Comparison of ENCODE assay signal across 20 cellular contexts in the genomic region with DNA sequence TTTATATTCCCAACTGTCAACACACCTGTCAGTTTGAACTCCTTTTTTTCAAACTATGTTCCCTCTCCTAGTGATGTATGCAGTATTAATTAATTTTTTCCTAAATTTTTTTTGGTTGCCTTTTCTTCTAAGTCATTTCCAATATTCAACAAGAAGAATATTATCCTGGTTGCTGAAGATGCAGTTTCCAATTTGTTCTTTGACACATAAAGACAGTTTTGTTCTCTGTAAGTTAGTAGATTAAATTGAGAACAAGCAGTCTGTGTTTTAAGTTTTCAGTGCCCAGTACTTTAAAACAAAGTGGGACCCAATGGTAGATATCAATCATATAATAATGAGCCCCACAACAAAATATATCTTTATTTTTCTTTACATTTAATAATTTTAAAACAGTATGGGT. TPM values are rescaled to one million over a fixed set of nuclear protein-coding genes. Genes with fewer than 3 reads are reported as not detected.
"Had no signal": no experiment of that assay in that cellular context is flagged by ENCODE, and none has a peak within 500 bp of the region (broad histone marks: within the 10 kb centered on the region; RNA-seq: fewer than 3 reads in every experiment).

No MANE protein-coding gene starts in this region.

- H3K9me3 ChIP-seq: pancreas, psoas muscle, right atrium auricular region, tibial nerve had no signal

- DNase-seq: activated CD4-positive, alpha-beta memory T cell treated with anti-CD3 and anti-CD28 coated beads for 36 hours; activated CD4-positive, alpha-beta T cell treated with anti-CD3 and anti-CD28 coated beads for 48 hours; activated effector memory CD4-positive, alpha-beta T cell treated with Interleukin-2 at 50 U/mL for 16 hours; activated naive CD4-positive, alpha-beta T cell treated with anti-CD3 and anti-CD28 coated beads for 36 hours; activated naive CD8-positive, alpha-beta T cell treated with anti-CD3 and anti-CD28 coated beads, Interleukin-2, amount 10 ng/mL, durations not matched to agents 7 days and 5 days; activated T-cell treated with anti-CD3 and anti-CD28 coated beads, Interleukin-2, amount 50 U/mL, for 72 hours; hypothalamus; left ventricle myocardium superior; pancreas; psoas muscle; stimulated activated CD4-positive, alpha-beta T cell treated with anti-CD3 and anti-CD28 coated beads, Interleukin-12 subunit alpha, Interleukin-12 subunit beta, amount 100 ng/mL, for 4 hours; stimulated activated CD4-positive, alpha-beta T cell treated with anti-CD3 and anti-CD28 coated beads, Interleukin-4, amount 100 ng/mL, for 4 hours; stimulated activated naive CD8-positive, alpha-beta T cell treated with anti-CD3 and anti-CD28 coated beads, Interleukin-15, amount 100 ng/mL, for 72 hours; T-helper 2 cell had no signal

- H3K4me3 ChIP-seq: cardiac muscle cell, pancreas, psoas muscle, right atrium auricular region, tibial nerve had no signal

- ATAC-seq: activated T-cell treated with anti-CD3 and anti-CD28 coated beads, Interleukin-2, amount 50 U/mL, for 72 hours; natural killer cell treated with Interleukin-12 subunit alpha and Interleukin-12 subunit beta and Interleukin-15 and Interleukin-18, amount 100 ng/mL, for 72 hours; pancreas; psoas muscle; stimulated activated naive CD8-positive, alpha-beta T cell treated with anti-CD3 and anti-CD28 coated beads, Interleukin-15, amount 100 ng/mL, for 72 hours had no signal

- H3K27me3 ChIP-seq: cardiac muscle cell, pancreas, right atrium auricular region, tibial nerve had no signal

- FAIRE-seq: frontal cortex, urothelium cell line had no signal

- H3K36me3 ChIP-seq: cardiac muscle cell, pancreas, right atrium auricular region, tibial nerve had no signal

- H3K27ac ChIP-seq: cardiac muscle cell, pancreas, psoas muscle, right atrium auricular region, tibial nerve had no signal

- H3K4me1 ChIP-seq: pancreas, psoas muscle, right atrium auricular region, tibial nerve had no signal

RNA-seq across cellular contexts. Expression of a gene that starts 47.3 kb away (rescaled TPM):
- total RNA-seq: activated CD4-positive, alpha-beta memory T cell treated with anti-CD3 and anti-CD28 coated beads for 36 hours; activated naive CD8-positive, alpha-beta T cell treated with anti-CD3 and anti-CD28 coated beads, Interleukin-2, amount 10 ng/mL, durations not matched to agents 7 days and 5 days; natural killer cell treated with Interleukin-12 subunit alpha and Interleukin-12 subunit beta and Interleukin-15 and Interleukin-18, amount 100 ng/mL, for 72 hours had no signal
